8 cellular contexts compared by ENCODE assay signal in the genomic region with DNA sequence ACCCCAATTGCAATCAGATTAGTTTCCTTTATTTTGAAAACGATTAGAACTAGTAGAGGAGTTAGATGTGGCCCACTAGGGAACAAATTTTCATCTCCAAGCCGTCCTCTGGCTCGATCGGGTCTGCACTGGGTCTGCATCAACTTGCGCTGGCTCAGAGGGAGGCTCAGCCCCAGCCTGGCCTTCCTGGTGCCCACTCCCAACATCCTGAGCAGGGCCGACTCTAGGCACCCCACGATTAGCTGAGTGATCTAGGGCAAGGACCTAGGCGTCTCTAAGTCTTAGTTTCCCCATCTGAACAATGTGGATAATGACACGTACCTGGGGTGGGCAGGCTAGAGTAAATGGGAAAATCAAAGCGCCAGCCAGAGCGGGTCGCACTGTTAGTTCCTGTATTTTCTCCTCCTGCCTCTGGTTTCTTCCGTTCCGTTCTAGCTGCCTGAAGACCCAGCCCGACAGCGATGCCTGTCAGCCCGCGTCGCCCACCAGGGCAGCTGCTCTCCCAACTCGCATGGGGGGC. TPM values are rescaled to one million over a fixed set of nuclear protein-coding genes. Genes with fewer than 3 reads are reported as not detected.
A peak's percentile ranks its signal among the peaks of the same experiment; 100 is the strongest.
DNase-seq lines count a peak whose midpoint lies in the region; ATAC-seq and TF ChIP-seq lines count a peak whose summit lies in the region.
"Had no signal": no experiment of that assay in that cellular context is flagged by ENCODE, and none has a peak within 500 bp of the region (broad histone marks: within the 10 kb centered on the region; RNA-seq: fewer than 3 reads in every experiment).

No MANE protein-coding gene starts in this region.

- peak overlapping the region; percentile 16 for H3K4me3 ChIP-seq in colonic mucosa
- H3K4me3 ChIP-seq in thoracic aorta, result peak overlapping the region; percentile 78

- H3K9me3 ChIP-seq in colonic mucosa, result no peaks in the 10 kb centered on the region
- H3K9me3 ChIP-seq in thoracic aorta, result no peaks in the 10 kb centered on the region
- H3K9me3 ChIP-seq: pancreas had no signal

- ATAC-seq in memory B cell (ENCODE audit: low read depth) (no peak), thoracic aorta (ENCODE audit: insufficient number of reproducible peaks, low FRiP score, low read depth) (no peak), GM18520 (IDR thresholded peaks at IDR 0.05; ENCODE audit: unreplicated experiment) (no peak)

- peak overlapping the region in 2 of 4 donors; percentile 56 to 67 for H3K4me3 Mint-ChIP-seq in IgD-negative memory B cell
- peak overlapping the region; percentile 21 for H3K4me3 Mint-ChIP-seq in memory B cell

- H3K27me3 ChIP-seq in colonic mucosa, result peaks cover 68% of the 10 kb centered on the region
- no peaks in the 10 kb centered on the region for H3K27me3 ChIP-seq in thoracic aorta (replicated peaks; ENCODE audit: insufficient read depth)

- no peak for TF ChIP-seq CTCF in colonic mucosa (IDR thresholded peaks at IDR 0.05)
- TF ChIP-seq CTCF in thoracic aorta (IDR thresholded peaks at IDR 0.05), result no peak

- H3K27ac ChIP-seq in colonic mucosa (peak overlapping the region; percentile 2), thoracic aorta (peak overlapping the region; percentile 79 to 81)

- H3K36me3 Mint-ChIP-seq in IgD-negative memory B cell, result no peaks in the 10 kb centered on the region
- H3K36me3 Mint-ChIP-seq in memory B cell, result no peaks in the 10 kb centered on the region

- H3K36me3 ChIP-seq in colonic mucosa (no peaks in the 10 kb centered on the region), thoracic aorta (no peaks in the 10 kb centered on the region)
- H3K36me3 ChIP-seq: pancreas had no signal

- H3K4me1 ChIP-seq in colonic mucosa, result peaks cover 5% of the 10 kb centered on the region
- H3K4me1 ChIP-seq in thoracic aorta (ENCODE audit: control insufficient read depth in 1 of 2, low read depth in 2 of 2), result peaks cover 0 to 22% of the 10 kb centered on the region in 2 donors

- intact Hi-C loops in colonic mucosa (cut with DNase I), result no loop called here

- H3K9me3 Mint-ChIP-seq in IgD-negative memory B cell (peaks cover 2 to 10% (median 9%) of the 10 kb centered on the region in 3 donors), memory B cell (peaks cover 1% of the 10 kb centered on the region)

- H3K4me1 Mint-ChIP-seq in IgD-negative memory B cell, result peaks cover 4 to 15% (median 8%) of the 10 kb centered on the region in 3 donors
- H3K4me1 Mint-ChIP-seq in memory B cell, result peaks cover 7% of the 10 kb centered on the region

- H3K27me3 Mint-ChIP-seq in IgD-negative memory B cell (peaks cover 65% of the 10 kb centered on the region), memory B cell (peaks cover 25% of the 10 kb centered on the region)

- peak overlapping the region in 1 of 2 donors; percentile 16 for H3K9ac ChIP-seq in colonic mucosa (ENCODE audit: low read depth in 2 of 2, low read length in 2 of 2)

- DNase-seq in colonic mucosa, result peak; percentile 16
- DNase-seq in memory B cell (ENCODE audit: low spot score in 2 of 2), result no peak
- no peak for DNase-seq in thoracic aorta (ENCODE audit: low spot score)
- DNase-seq in SKM-1 (lab: John Stamatoyannopoulos, UW; ENCODE audit: unreplicated experiment), result no peak
- no peak for DNase-seq in GDM1 (lab: John Stamatoyannopoulos, UW)

- peak overlapping the region in 2 of 3 donors; percentile 33 to 51 for H3K27ac Mint-ChIP-seq in IgD-negative memory B cell
- no peak overlapping the region for H3K27ac Mint-ChIP-seq in memory B cell

RNA-seq across cellular contexts. Expression of gene HAND2, which starts 7.7 kb away (rescaled TPM):
- polyA plus RNA-seq in IgD-negative memory B cell, result not detected
- total RNA-seq in colonic mucosa (1 to 10 TPM; 1.6 to 9.4 TPM), thoracic aorta (10 to 100 TPM; 25.7 to 28.2 TPM)
